In genomic region chr7:98559958-98560357, GRCh38 we compare ENCODE assay signal across 19 cellular contexts. TPM values are rescaled to one million over a fixed set of nuclear protein-coding genes. Genes with fewer than 3 reads are reported as not detected.
DNase-seq lines count a peak whose midpoint lies in the region; ATAC-seq, FAIRE-seq and TF ChIP-seq lines count a peak whose summit lies in the region.
"Had no signal": no experiment of that assay in that cellular context is flagged by ENCODE, and none has a peak within 500 bp of the region (broad histone marks: within the 10 kb centered on the region; RNA-seq: fewer than 3 reads in every experiment).

No MANE protein-coding gene starts in this region.

- peaks cover 3% of the 10 kb centered on the region for H3K36me3 Mint-ChIP-seq in endothelial cell (ENCODE audit: low read depth, unreplicated experiment)
- H3K36me3 Mint-ChIP-seq: activated naive CD4-positive, alpha-beta T cell treated with anti-CD3 and anti-CD28 coated beads, Interleukin-2, amount 50 U/mL, for 24 hours had no signal

- H3K36me3 ChIP-seq in NT2/D1 (ENCODE audit: insufficient read depth, insufficient read length, low read length) = no peaks in the 10 kb centered on the region
- no peaks in the 10 kb centered on the region for H3K36me3 ChIP-seq in hepatocyte (replicated peaks; ENCODE audit: insufficient read depth, low read depth)
- no peaks in the 10 kb centered on the region for H3K36me3 ChIP-seq in right atrium auricular region
- H3K36me3 ChIP-seq: breast epithelium had no signal

- TF ChIP-seq RAD21 in A549 (conservative IDR thresholded peaks at IDR 0.05 in 1 of 2, IDR thresholded peaks at IDR 0.05 in 1 of 2) = no peak

- WGBS in A549 (ENCODE audit: missing lambda C conversion rate) = 5% methylated on average over 3 of the region's 3 CpGs
- 57% methylated on average over 3 of the region's 3 CpGs for WGBS in hepatocyte (ENCODE audit: low lambda C conversion rate, missing lambda C conversion rate)

- no peak for TF ChIP-seq POLR2A in A549 (IDR thresholded peaks at IDR 0.05; ENCODE audit: low read length)

- ATAC-seq in A549 (peak; percentile 45 to 82; a peak in 4 of 6 replicates), GM21528 (IDR thresholded peaks at IDR 0.05; ENCODE audit: low FRiP score, unreplicated experiment) (no peak), HG03520 (IDR thresholded peaks at IDR 0.05; ENCODE audit: unreplicated experiment) (no peak)
- ATAC-seq: activated CD4-positive, alpha-beta T cell treated with anti-CD3 and anti-CD28 coated beads for 36 hours; stimulated activated naive CD8-positive, alpha-beta T cell treated with anti-CD3 and anti-CD28 coated beads, Interleukin-15, amount 100 ng/mL, for 72 hours had no signal

- peaks cover 16% of the 10 kb centered on the region for H3K9me3 ChIP-seq in A549
- peaks cover 12% of the 10 kb centered on the region; the same call in 1 of the 2 replicates for H3K9me3 ChIP-seq in NT2/D1 (ENCODE audit: insufficient read depth, low read length)
- no peaks in the 10 kb centered on the region for H3K9me3 ChIP-seq in hepatocyte (ENCODE audit: low read depth)
- H3K9me3 ChIP-seq in right atrium auricular region = peaks cover 0 to 6% of the 10 kb centered on the region in 2 donors

- CTCF ChIA-PET in A549 (lab: Yijun Ruan, JAX) = no interaction called here

- H3K27ac ChIP-seq in A549 (no peak overlapping the region), hepatocyte (peak overlapping the region; percentile 32), right atrium auricular region (no peak overlapping the region)
- H3K27ac ChIP-seq: breast epithelium, foreskin keratinocyte had no signal

- H3K79me2 ChIP-seq in hepatocyte = no peaks in the 10 kb centered on the region

- H4K20me1 ChIP-seq in hepatocyte (ENCODE audit: insufficient read depth, poor library complexity, severe bottlenecking) = no peaks in the 10 kb centered on the region

- H3K9me2 ChIP-seq in hepatocyte (replicated peaks; ENCODE audit: insufficient read depth) = no peaks in the 10 kb centered on the region

- no peak overlapping the region for H3K9ac ChIP-seq in NT2/D1 (ENCODE audit: insufficient read length, low read depth)

- peaks cover 2% of the 10 kb centered on the region for H3K27me3 Mint-ChIP-seq in endothelial cell (ENCODE audit: unreplicated experiment)

- POLR2A ChIA-PET in A549 (lab: Yijun Ruan, JAX) = no interaction called here

- H3K27me3 ChIP-seq in NT2/D1 (ENCODE audit: insufficient read depth, insufficient read length) (no peaks in the 10 kb centered on the region), hepatocyte (no peaks in the 10 kb centered on the region), right atrium auricular region (no peaks in the 10 kb centered on the region)
- H3K27me3 ChIP-seq: foreskin keratinocyte had no signal

- no peaks in the 10 kb centered on the region for H3K9me3 Mint-ChIP-seq in endothelial cell (ENCODE audit: unreplicated experiment)

- no peak for TF ChIP-seq EP300 in A549 (IDR thresholded peaks at IDR 0.05)

- no peak for TF ChIP-seq CTCF in A549 (IDR thresholded peaks at IDR 0.05)
- no peak for TF ChIP-seq CTCF in hepatocyte (IDR thresholded peaks at IDR 0.05; ENCODE audit: poor library complexity)
- TF ChIP-seq CTCF in right atrium auricular region (IDR thresholded peaks at IDR 0.05) = no peak
- no peak for TF ChIP-seq CTCF in endothelial cell (IDR thresholded peaks at IDR 0.05; ENCODE audit: unreplicated experiment)

- H3K4me2 ChIP-seq in A549 = no peak overlapping the region
- no peak overlapping the region for H3K4me2 ChIP-seq in hepatocyte

- FAIRE-seq in A549 (lab: Jason Lieb, UNC) = no peak
- FAIRE-seq: small intestine had no signal

- H3K4me3 ChIP-seq in A549 = no peak overlapping the region
- H3K4me3 ChIP-seq in NT2/D1 (ENCODE audit: insufficient read length, low read depth) = no peak overlapping the region
- no peak overlapping the region for H3K4me3 ChIP-seq in hepatocyte
- H3K4me3 ChIP-seq in right atrium auricular region = no peak overlapping the region
- H3K4me3 ChIP-seq: breast epithelium had no signal

- no peak overlapping the region for H3K27ac Mint-ChIP-seq in endothelial cell (ENCODE audit: unreplicated experiment)
- H3K27ac Mint-ChIP-seq: activated CD4-positive, alpha-beta T cell treated with anti-CD3 and anti-CD28 coated beads for 36 hours; activated naive CD4-positive, alpha-beta T cell treated with anti-CD3 and anti-CD28 coated beads, Interleukin-2, amount 50 U/mL, for 24 hours had no signal

- H3K4me3 Mint-ChIP-seq in endothelial cell (ENCODE audit: unreplicated experiment) = no peak overlapping the region
- H3K4me3 Mint-ChIP-seq: activated CD4-positive, alpha-beta T cell treated with anti-CD3 and anti-CD28 coated beads for 36 hours; activated naive CD4-positive, alpha-beta T cell treated with anti-CD3 and anti-CD28 coated beads, Interleukin-2, amount 50 U/mL, for 24 hours; stimulated activated naive CD8-positive, alpha-beta T cell treated with anti-CD3 and anti-CD28 coated beads, Interleukin-15, amount 100 ng/mL, for 72 hours had no signal

- 0 out of 3 replicates have a peak, but pooled peaks cover 5% of the 10 kb centered on the region for H3K4me1 ChIP-seq in A549
- H3K4me1 ChIP-seq in NT2/D1 (ENCODE audit: insufficient read depth, insufficient read length) = no peaks in the 10 kb centered on the region
- H3K4me1 ChIP-seq in hepatocyte (ENCODE audit: insufficient read depth) = peaks cover 8% of the 10 kb centered on the region
- no peaks in the 10 kb centered on the region for H3K4me1 ChIP-seq in right atrium auricular region
- H3K4me1 ChIP-seq: breast epithelium, foreskin keratinocyte had no signal

- peak in 1 of 2 experiments; percentile 42 for DNase-seq in A549 (ENCODE audit: low read depth in 1 of 2, low spot score in 1 of 2)
- DNase-seq in H4 (ENCODE audit: low spot score) = peak; percentile 77
- DNase-seq in NT2/D1 (ENCODE audit: low read depth, low spot score) = peak; percentile 50
- DNase-seq in hepatocyte (ENCODE audit: low spot score) = no peak
- DNase-seq in right atrium auricular region (ENCODE audit: low spot score) = no peak
- DNase-seq in endothelial cell (ENCODE audit: low spot score) = no peak
- DNase-seq: activated CD4-positive, alpha-beta T cell treated with anti-CD3 and anti-CD28 coated beads for 36 hours; effector memory CD4-positive, alpha-beta T cell; NCI-H446 treated with DMSO at 0.1 percent for 48 hours; occipital lobe; small intestine; stimulated activated naive CD8-positive, alpha-beta T cell treated with anti-CD3 and anti-CD28 coated beads, Interleukin-15, amount 100 ng/mL, for 72 hours; T-helper 9 cell had no signal

- no peaks in the 10 kb centered on the region for H3K4me1 Mint-ChIP-seq in endothelial cell (ENCODE audit: unreplicated experiment)
- H3K4me1 Mint-ChIP-seq: activated CD4-positive, alpha-beta T cell treated with anti-CD3 and anti-CD28 coated beads for 36 hours; activated naive CD4-positive, alpha-beta T cell treated with anti-CD3 and anti-CD28 coated beads, Interleukin-2, amount 50 U/mL, for 24 hours; stimulated activated naive CD8-positive, alpha-beta T cell treated with anti-CD3 and anti-CD28 coated beads, Interleukin-15, amount 100 ng/mL, for 72 hours had no signal

- no peak overlapping the region for H2AFZ ChIP-seq in hepatocyte

TF ChIP-seq in A549, 52 proteins besides CTCF, POLR2A, EP300 and RAD21:
- TF ChIP-seq ZFP36 (IDR thresholded peaks at IDR 0.05; ENCODE audit: borderline replicate concordance, partially characterized antibody) (no peak), CHD4 (IDR thresholded peaks at IDR 0.05; ENCODE audit: borderline replicate concordance) (no peak), PBX3 (IDR thresholded peaks at IDR 0.05) (no peak), JUN (IDR thresholded peaks at IDR 0.05) (no peak), GATA3 (IDR thresholded peaks at IDR 0.05; ENCODE audit: borderline replicate concordance) (no peak), ATOH8 (CRISPR knock-in tag; IDR thresholded peaks at IDR 0.05; ENCODE audit: low read depth) (no peak), FOSB (CRISPR knock-in tag; IDR thresholded peaks at IDR 0.05) (no peak), HEYL (CRISPR knock-in tag; IDR thresholded peaks at IDR 0.05) (no peak)
- TF ChIP-seq, protein P1, sequence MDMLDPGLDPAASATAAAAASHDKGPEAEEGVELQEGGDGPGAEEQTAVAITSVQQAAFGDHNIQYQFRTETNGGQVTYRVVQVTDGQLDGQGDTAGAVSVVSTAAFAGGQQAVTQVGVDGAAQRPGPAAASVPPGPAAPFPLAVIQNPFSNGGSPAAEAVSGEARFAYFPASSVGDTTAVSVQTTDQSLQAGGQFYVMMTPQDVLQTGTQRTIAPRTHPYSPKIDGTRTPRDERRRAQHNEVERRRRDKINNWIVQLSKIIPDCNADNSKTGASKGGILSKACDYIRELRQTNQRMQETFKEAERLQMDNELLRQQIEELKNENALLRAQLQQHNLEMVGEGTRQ (IDR thresholded peaks at IDR 0.05) = peak; percentile 6; the same call in 1 of the 2 replicates

RNA-seq across cellular contexts. Expression of gene NPTX2, which starts 57.1 kb away (rescaled TPM):
- 0.05 TPM in 1 of 2 replicates, not detected in the other for polyA plus RNA-seq in A549 (2011; rRNA removed)
- 0.03 TPM in 2 replicates for polyA plus RNA-seq in A549 (2012; cell fraction: cytosol; rRNA removed)
- not detected in 2 replicates for polyA plus RNA-seq in A549 (2012; cell fraction: nucleus; rRNA removed)
- polyA plus RNA-seq in A549 (2017; fragmentation: RNase III; extraction: RNeasy Plus Mini Kit Qiagen cat#74134 plus additional on column Dnase treatment) = not detected in 3 replicates
- polyA minus RNA-seq in A549 (2011; rRNA and poly(A)+ RNA removed) = not detected in 2 replicates
- total RNA-seq in H4 (2014; rRNA removed; shearing (Covaris generic)) = not detected in 2 replicates
- total RNA-seq in hepatocyte = 3.0 TPM in 2 replicates
- 2.2 and 5.5 TPM in 2 replicates for polyA plus RNA-seq in hepatocyte
- 1 to 10 TPM; 3.8 to 6.7 TPM for total RNA-seq in right atrium auricular region
- 0.44 TPM for total RNA-seq in endothelial cell (ENCODE audit: unreplicated experiment)
- total RNA-seq: activated CD4-positive, alpha-beta T cell treated with anti-CD3 and anti-CD28 coated beads for 36 hours; foreskin keratinocyte; HT-29 had no signal
- polyA plus RNA-seq: foreskin keratinocyte had no signal

Comparison
In these comparisons a context has a peak if more than half of its experiments do, and no peak if none do; other contexts are left out.
1. ATAC-seq: peak in A549 (2 of 2); none in GM21528 (single experiment) and HG03520 (single experiment).
2. DNase-seq: peak in H4 (single experiment) and NT2/D1 (single experiment); none in hepatocyte (single experiment), right atrium auricular region (single experiment) and endothelial cell (single experiment).